ENCODE assay signal across 11 cellular contexts in genomic region chr5:143354025-143354424, GRCh38. TPM values are rescaled to one million over a fixed set of nuclear protein-coding genes. Genes with fewer than 3 reads are reported as not detected.
DNase-seq lines count a peak whose midpoint lies in the region; TF ChIP-seq lines count a peak whose summit lies in the region.
"Had no signal": no experiment of that assay in that cellular context is flagged by ENCODE, and none has a peak within 500 bp of the region (broad histone marks: within the 10 kb centered on the region; RNA-seq: fewer than 3 reads in every experiment).

No MANE protein-coding gene starts in this region.

- peaks cover 20% of the 10 kb centered on the region for H3K36me3 Mint-ChIP-seq in MCF 10A (ENCODE audit: insufficient read depth, unreplicated experiment)

- no peak for TF ChIP-seq POLR2A in breast epithelium (IDR thresholded peaks at IDR 0.05)
- no peak for TF ChIP-seq POLR2A in transverse colon (IDR thresholded peaks at IDR 0.05)
- TF ChIP-seq POLR2A in suprapubic skin (IDR thresholded peaks at IDR 0.05) = no peak

- POLR2A ChIA-PET in MCF 10A (lab: Yijun Ruan, JAX) = interaction anchor here (0.7 to 4.3 kb wide), 13 partner anchors 9 to 351 kb away, joined by 3 to 19 read pairs (median 4); no protein-coding TSS in a partner anchor

- H3K36me3 ChIP-seq in breast epithelium (no peaks in the 10 kb centered on the region), transverse colon (no peaks in the 10 kb centered on the region), suprapubic skin (no peaks in the 10 kb centered on the region)
- H3K36me3 ChIP-seq: prostate gland had no signal

- no peaks in the 10 kb centered on the region for H3K9me3 Mint-ChIP-seq in MCF 10A (ENCODE audit: unreplicated experiment)
- H3K9me3 Mint-ChIP-seq: HFFc6 had no signal

- intact Hi-C loops in breast epithelium (cut with DNase I; ENCODE audit: low total_unique reads) = no loop called here
- intact Hi-C loops in MCF 10A (cut with micrococcal nuclease) = no loop called here
- intact Hi-C loops in transverse colon (cut with DNase I; ENCODE audit: low total_unique reads) = no loop called here

- peaks cover 43% of the 10 kb centered on the region for H3K4me1 Mint-ChIP-seq in MCF 10A (ENCODE audit: insufficient read depth, unreplicated experiment)

- H3K9me3 ChIP-seq in breast epithelium (no peaks in the 10 kb centered on the region), transverse colon (no peaks in the 10 kb centered on the region), suprapubic skin (no peaks in the 10 kb centered on the region)
- H3K9me3 ChIP-seq: prostate gland had no signal

- peaks cover 0 to 13% of the 10 kb centered on the region in 2 donors for H3K4me1 ChIP-seq in breast epithelium
- peaks cover 22 to 67% (median 28%) of the 10 kb centered on the region in 4 donors for H3K4me1 ChIP-seq in transverse colon
- peaks cover 70% of the 10 kb centered on the region for H3K4me1 ChIP-seq in suprapubic skin
- H3K4me1 ChIP-seq: prostate gland had no signal

- H3K27me3 ChIP-seq in breast epithelium = no peaks in the 10 kb centered on the region
- H3K27me3 ChIP-seq in transverse colon = no peaks in the 10 kb centered on the region
- H3K27me3 ChIP-seq in suprapubic skin = no peaks in the 10 kb centered on the region

- in situ Hi-C loops in transverse colon (cut with MboI; ENCODE audit: low pct_ligation_motif_present in 1 of 4, low pct_unique_long_range_greater_than_20kb in 1 of 4, low sequenced_read_pairs in 3 of 4) (no loop called here), GM13977 (cut with MboI; ENCODE audit: low pct_unique_long_range_greater_than_20kb, low sequenced_read_pairs, unreplicated experiment) (no loop called here)

- H3K27me3 Mint-ChIP-seq in MCF 10A (ENCODE audit: insufficient read depth, unreplicated experiment) = no peaks in the 10 kb centered on the region

- WGBS in transverse colon (ENCODE audit: low coverage in 1 of 2), 2 donors = 48 to 51% methylated on average over 3 of the region's 3 CpGs
- WGBS in suprapubic skin = 26% methylated on average over 3 of the region's 3 CpGs

- CTCF ChIA-PET in MCF 10A (lab: Yijun Ruan, JAX) = interaction anchor here (0.5 to 1.1 kb wide), 6 partner anchors 10 to 444 kb away, joined by 3 to 7 read pairs (median 4); no protein-coding TSS in a partner anchor

- no peak overlapping the region for H3K4me3 ChIP-seq in breast epithelium
- H3K4me3 ChIP-seq in transverse colon = peak overlapping the region in 1 of 4 donors; percentile 15
- H3K4me3 ChIP-seq in suprapubic skin = no peak overlapping the region
- H3K4me3 ChIP-seq: prostate gland had no signal

- H3K27ac Mint-ChIP-seq in MCF 10A (ENCODE audit: low read depth, unreplicated experiment) = no peak overlapping the region
- H3K27ac Mint-ChIP-seq: HFFc6 had no signal

- TF ChIP-seq EP300 in transverse colon (IDR thresholded peaks at IDR 0.05; ENCODE audit: low read depth) (no peak), suprapubic skin (IDR thresholded peaks at IDR 0.05) (no peak)

- TF ChIP-seq CTCF in breast epithelium (IDR thresholded peaks at IDR 0.05) (no peak), MCF 10A (IDR thresholded peaks at IDR 0.05; ENCODE audit: unreplicated experiment) (no peak), transverse colon (IDR thresholded peaks at IDR 0.05) (no peak), GM13977 (IDR thresholded peaks at IDR 0.05; ENCODE audit: extremely low read depth, insufficient read depth, missing control alignments) (no peak), suprapubic skin (IDR thresholded peaks at IDR 0.05) (no peak)

- no peak for DNase-seq in breast epithelium (ENCODE audit: low spot score in 2 of 2)
- DNase-seq in MCF 10A (ENCODE audit: unreplicated experiment) = no peak
- peak; percentile 72 for DNase-seq in RPMI8226
- DNase-seq in fibroblast of peridontal ligament (ENCODE audit: extremely low read depth) = peak; percentile 45
- no peak for DNase-seq in transverse colon
- DNase-seq in SW 1271 (lab: John Stamatoyannopoulos, UW) = no peak
- DNase-seq in GM13977 (ENCODE audit: low spot score) = no peak
- DNase-seq in suprapubic skin (ENCODE audit: low spot score in 2 of 2) = no peak
- DNase-seq: activated CD4-positive, alpha-beta T cell treated with anti-CD3 and anti-CD28 coated beads, Interleukin-2, amount 50 U/mL, for 4 hours; HFFc6 had no signal

- H3K4me3 Mint-ChIP-seq in MCF 10A (ENCODE audit: unreplicated experiment) = no peak overlapping the region
- H3K4me3 Mint-ChIP-seq: HFFc6 had no signal

- H3K27ac ChIP-seq in breast epithelium (peak overlapping the region; percentile 0 to 27), transverse colon (peak overlapping the region; percentile 1 to 37 (median 12)), suprapubic skin (no peak overlapping the region)
- H3K27ac ChIP-seq: prostate gland had no signal

- BruUV-seq in MCF 10A (replicated peaks; lab: Mats Ljungman, UMichigan) = no TSS peak

RNA-seq across cellular contexts. Expression of gene NR3C1, which starts 49.5 kb away (rescaled TPM):
- total RNA-seq in breast epithelium (100 to 1,000 TPM in 1 of 3 donors, 10 to 100 TPM in 2; 51.1 to 122 (median 69.7) TPM), MCF 10A (2022) (92.9 and 113 TPM in 2 replicates), transverse colon (10 to 100 TPM in 3 of 4 donors, 1 to 10 TPM in 1; 8.4 to 37.7 (median 30.3) TPM), suprapubic skin (10 to 100 TPM; 50.4 to 68.8 (median 56.5) TPM)

Comparison
In these comparisons a context has a peak if more than half of its experiments do, and no peak if none do; other contexts are left out.
1. DNase-seq: peak in RPMI8226 (single experiment) and fibroblast of peridontal ligament (single experiment); none in breast epithelium (0 of 2), MCF 10A (single experiment), transverse colon (single experiment), SW 1271 (0 of 2), GM13977 (single experiment) and suprapubic skin (0 of 2).